Comparison of ENCODE assay signal across 33 cellular contexts in the genomic region with DNA sequence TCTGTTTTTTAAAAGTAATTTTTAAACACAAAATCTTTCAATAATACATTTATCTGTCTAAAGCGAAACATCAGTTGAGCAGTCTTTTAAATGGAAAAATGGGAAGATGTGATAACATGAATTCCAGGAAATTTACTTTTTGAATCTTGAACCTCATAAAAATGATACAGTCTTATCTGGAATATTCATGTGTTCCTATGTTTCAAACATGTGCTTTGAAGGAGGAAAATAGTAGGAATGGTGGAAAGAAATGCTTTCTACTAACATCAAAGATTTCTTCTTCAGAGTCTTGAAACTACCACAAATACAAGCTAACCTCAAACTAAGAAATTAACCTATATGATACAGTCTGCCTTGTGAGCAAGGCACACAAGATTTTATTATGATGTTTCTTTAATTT.
"Had no signal": no experiment of that assay in that cellular context is flagged by ENCODE, and none has a peak within 500 bp of the region (broad histone marks: within the 10 kb centered on the region; RNA-seq: fewer than 3 reads in every experiment).

No MANE protein-coding gene starts in this region.

- H3K4me3 ChIP-seq: MG63 had no signal

- H3K9me3 ChIP-seq: MG63 had no signal

- H3K27me3 ChIP-seq: MG63 had no signal

- DNase-seq: Karpas-422, Kasumi-1, MG63, MM.1S, MV-4-11, NCI-H1048, NCI-H1092, NCI-H1092 treated with DMSO at 0.1 percent for 48 hours, NCI-H1105, NCI-H1105 treated with DMSO at 0.1 percent for 48 hours, NCI-H1417 treated with DMSO at 0.1 percent for 48 hours, NCI-H1436, NCI-H1436 treated with DMSO at 0.1 percent for 48 hours, NCI-H146, NCI-H1694, NCI-H1694 treated with DMSO at 0.1 percent for 48 hours, NCI-H187, NCI-H187 treated with DMSO at 0.1 percent for 48 hours, NCI-H1930, NCI-H2029, NCI-H2029 treated with DMSO at 0.1 percent for 48 hours, NCI-H2081, NCI-H2081 treated with DMSO at 0.1 percent for 48 hours, NCI-H2107, NCI-H2227 treated with DMSO at 0.1 percent for 48 hours, NCI-H226, NCI-H345, NCI-H446, NCI-H446 treated with DMSO at 0.1 percent for 48 hours, NCI-H510A, NCI-H524, NCI-H524 treated with DMSO at 0.1 percent for 48 hours, NCI-H526 had no signal

- H3K36me3 ChIP-seq: MG63 had no signal
